ENCODE assay signal across 1 cellular context in genomic region chr12:120168337-120168736, GRCh38.
TF ChIP-seq lines count a peak whose summit lies in the region.

No MANE protein-coding gene starts in this region.

TF ChIP-seq in HCT116, 20 proteins besides CTCF, POLR2A, EP300 and RAD21 (continued from another document):
- TF ChIP-seq, protein P1, sequence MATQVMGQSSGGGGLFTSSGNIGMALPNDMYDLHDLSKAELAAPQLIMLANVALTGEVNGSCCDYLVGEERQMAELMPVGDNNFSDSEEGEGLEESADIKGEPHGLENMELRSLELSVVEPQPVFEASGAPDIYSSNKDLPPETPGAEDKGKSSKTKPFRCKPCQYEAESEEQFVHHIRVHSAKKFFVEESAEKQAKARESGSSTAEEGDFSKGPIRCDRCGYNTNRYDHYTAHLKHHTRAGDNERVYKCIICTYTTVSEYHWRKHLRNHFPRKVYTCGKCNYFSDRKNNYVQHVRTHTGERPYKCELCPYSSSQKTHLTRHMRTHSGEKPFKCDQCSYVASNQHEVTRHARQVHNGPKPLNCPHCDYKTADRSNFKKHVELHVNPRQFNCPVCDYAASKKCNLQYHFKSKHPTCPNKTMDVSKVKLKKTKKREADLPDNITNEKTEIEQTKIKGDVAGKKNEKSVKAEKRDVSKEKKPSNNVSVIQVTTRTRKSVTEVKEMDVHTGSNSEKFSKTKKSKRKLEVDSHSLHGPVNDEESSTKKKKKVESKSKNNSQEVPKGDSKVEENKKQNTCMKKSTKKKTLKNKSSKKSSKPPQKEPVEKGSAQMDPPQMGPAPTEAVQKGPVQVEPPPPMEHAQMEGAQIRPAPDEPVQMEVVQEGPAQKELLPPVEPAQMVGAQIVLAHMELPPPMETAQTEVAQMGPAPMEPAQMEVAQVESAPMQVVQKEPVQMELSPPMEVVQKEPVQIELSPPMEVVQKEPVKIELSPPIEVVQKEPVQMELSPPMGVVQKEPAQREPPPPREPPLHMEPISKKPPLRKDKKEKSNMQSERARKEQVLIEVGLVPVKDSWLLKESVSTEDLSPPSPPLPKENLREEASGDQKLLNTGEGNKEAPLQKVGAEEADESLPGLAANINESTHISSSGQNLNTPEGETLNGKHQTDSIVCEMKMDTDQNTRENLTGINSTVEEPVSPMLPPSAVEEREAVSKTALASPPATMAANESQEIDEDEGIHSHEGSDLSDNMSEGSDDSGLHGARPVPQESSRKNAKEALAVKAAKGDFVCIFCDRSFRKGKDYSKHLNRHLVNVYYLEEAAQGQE (IDR thresholded peaks at IDR 0.05; ENCODE audit: low read depth), result no peak
- no peak for TF ChIP-seq ZBTB33 (IDR thresholded peaks at IDR 0.05; ENCODE audit: extremely low read depth, insufficient replicate concordance, low read length)
TF ChIP-seq in HCT116: peak in this region for 0.
